Comparison of ENCODE assay signal across 8 cellular contexts in the genomic region with DNA sequence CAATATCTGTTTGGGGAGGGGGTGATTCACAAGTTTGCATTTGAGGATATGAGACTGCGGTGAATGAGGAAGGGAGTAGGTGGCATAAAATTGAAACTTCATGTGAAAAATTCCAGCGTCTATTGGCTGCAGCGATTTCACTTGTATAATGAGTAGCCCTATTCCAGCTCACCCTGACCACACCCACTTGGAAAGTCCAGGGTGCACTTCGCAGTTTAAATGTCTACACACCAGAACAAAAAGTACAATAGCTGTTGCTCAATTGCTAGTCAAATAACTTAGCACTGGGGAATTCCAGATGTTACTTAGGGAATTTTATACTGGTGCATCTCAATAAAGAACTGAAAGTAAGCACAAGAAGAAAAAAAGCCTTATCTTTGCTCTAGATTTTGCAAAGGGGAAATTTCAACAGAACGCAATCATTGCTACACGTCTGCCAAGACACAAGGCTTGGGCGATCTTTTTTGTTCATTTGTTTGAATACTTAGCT. TPM values are rescaled to one million over a fixed set of nuclear protein-coding genes. Genes with fewer than 3 reads are reported as not detected.
DNase-seq lines count a peak whose midpoint lies in the region; ATAC-seq, FAIRE-seq and TF ChIP-seq lines count a peak whose summit lies in the region.

No MANE protein-coding gene starts in this region.

- 0 out of 2 replicates have a peak, but pooled peaks cover 3% of the 10 kb centered on the region for H3F3A ChIP-seq in SU-DHL-6 (ENCODE audit: insufficient read depth)

- H3K4me1 ChIP-seq in tibial nerve, result peaks cover 0 to 81% (median 41%) of the 10 kb centered on the region in 4 donors

- H3K9me3 Mint-ChIP-seq in naive thymus-derived CD8-positive, alpha-beta T cell, result no peaks in the 10 kb centered on the region

- no peaks in the 10 kb centered on the region for H3K9me3 ChIP-seq in SU-DHL-6 (ENCODE audit: insufficient read depth, low read length)
- H3K9me3 ChIP-seq in tibial nerve, result no peaks in the 10 kb centered on the region

- peak; percentile 93 for TF ChIP-seq EP300 in tibial nerve (IDR thresholded peaks at IDR 0.05)

- peaks cover 42 to 92% (median 71%) of the 10 kb centered on the region in 4 donors for H3K4me1 Mint-ChIP-seq in naive thymus-derived CD8-positive, alpha-beta T cell

- peak overlapping the region; percentile 29 to 99 (median 82) for H3K27ac Mint-ChIP-seq in naive thymus-derived CD8-positive, alpha-beta T cell

- no peak overlapping the region for H3K9ac ChIP-seq in SU-DHL-6 (ENCODE audit: low read length)

- in situ Hi-C loops in GM13977 (cut with MboI; ENCODE audit: low pct_unique_long_range_greater_than_20kb, low sequenced_read_pairs, unreplicated experiment), result no loop called here

- H3K9me2 ChIP-seq in SU-DHL-6 (replicated peaks; ENCODE audit: insufficient read depth, low read length), result no peaks in the 10 kb centered on the region

- peak overlapping the region; percentile 29 to 98 (median 94) for H3K4me3 Mint-ChIP-seq in naive thymus-derived CD8-positive, alpha-beta T cell

- 7 to 14% methylated on average over 7 of the region's 7 CpGs for WGBS in tibial nerve, 2 donors

- H3K36me3 ChIP-seq in SU-DHL-6 (ENCODE audit: low read length), result peaks cover 20% of the 10 kb centered on the region
- peaks cover 3 to 43% (median 16%) of the 10 kb centered on the region in 3 donors for H3K36me3 ChIP-seq in tibial nerve

- H3K27me3 Mint-ChIP-seq in naive thymus-derived CD8-positive, alpha-beta T cell, result no peaks in the 10 kb centered on the region

- H3K27me3 ChIP-seq in SU-DHL-6 (ENCODE audit: low read length) (no peaks in the 10 kb centered on the region), tibial nerve (no peaks in the 10 kb centered on the region)

- H3K79me2 ChIP-seq in SU-DHL-6 (ENCODE audit: insufficient read depth, low read length), result peaks cover 17% of the 10 kb centered on the region

- ATAC-seq in HG02870 (IDR thresholded peaks at IDR 0.05; ENCODE audit: unreplicated experiment), result peak; percentile 56
- ATAC-seq in naive thymus-derived CD8-positive, alpha-beta T cell, result peak; percentile 4 to 6
- ATAC-seq in HG02884 (IDR thresholded peaks at IDR 0.05; ENCODE audit: unreplicated experiment), result no peak

- no peaks in the 10 kb centered on the region; the same call in 1 of the 2 replicates for H4K20me1 ChIP-seq in SU-DHL-6 (ENCODE audit: low read depth, low read length)

- TF ChIP-seq CTCF in GM13977 (IDR thresholded peaks at IDR 0.05; ENCODE audit: extremely low read depth, insufficient read depth, missing control alignments) (no peak), SU-DHL-6 (IDR thresholded peaks at IDR 0.05; ENCODE audit: insufficient read depth, low read length, poor library complexity, severe bottlenecking) (no peak), tibial nerve (IDR thresholded peaks at IDR 0.05) (peak in 1 of 5 experiments; percentile 17)

- POLR2A ChIA-PET in naive thymus-derived CD8-positive, alpha-beta T cell (lab: Charles Lee), result no interaction called here

- DNase-seq in GM13977 (ENCODE audit: low spot score) (peak; percentile 64), tibial nerve (ENCODE audit: low spot score in 2 of 2) (peak; percentile 37 to 85), Kasumi-1 (lab: John Stamatoyannopoulos, UW) (no peak)
- peak in 6 of 10 donors; percentile 23 to 46 (median 35) for DNase-seq in naive thymus-derived CD8-positive, alpha-beta T cell

- peak overlapping the region; percentile 42 for H3K4me2 ChIP-seq in SU-DHL-6 (ENCODE audit: low read depth, low read length, poor library complexity, severe bottlenecking)

- H3K27ac ChIP-seq in SU-DHL-6 (ENCODE audit: low read depth, low read length) (peak overlapping the region; percentile 35; the same call in 1 of the 2 replicates), tibial nerve (peak overlapping the region; percentile 12 to 96 (median 68))

- TF ChIP-seq POLR2A in tibial nerve (IDR thresholded peaks at IDR 0.05), result peak; percentile 6 to 15

- peak; percentile 24 for FAIRE-seq in colon (lab: Jason Lieb, UNC)

- H2AFZ ChIP-seq in SU-DHL-6 (ENCODE audit: low read depth, low read length, severe bottlenecking), result no peak overlapping the region

- peaks cover 15 to 79% (median 65%) of the 10 kb centered on the region in 3 donors for H3K36me3 Mint-ChIP-seq in naive thymus-derived CD8-positive, alpha-beta T cell

- H3K4me3 ChIP-seq in SU-DHL-6 (ENCODE audit: insufficient read depth, low read length, poor library complexity, severe bottlenecking) (no peak overlapping the region), tibial nerve (peak overlapping the region in 2 of 4 donors; percentile 16 to 23)

RNA-seq across cellular contexts. Expression of a gene that starts 6.3 kb away (rescaled TPM):
- 100 to 1,000 TPM; 108 to 114 TPM for total RNA-seq in naive thymus-derived CD8-positive, alpha-beta T cell
- 100 to 1,000 TPM in 1 of 3 donors, 10 to 100 TPM in 2; 61.5 to 139 (median 84.3) TPM for polyA plus RNA-seq in naive thymus-derived CD8-positive, alpha-beta T cell
- total RNA-seq in tibial nerve, result 10 to 100 TPM; 21.6 to 48.4 (median 32.8) TPM

Comparison
In these comparisons a context has a peak if more than half of its experiments do, and no peak if none do; other contexts are left out.
1. DNase-seq: peak in GM13977 (single experiment), naive thymus-derived CD8-positive, alpha-beta T cell (6 of 10) and tibial nerve (2 of 2); none in Kasumi-1 (0 of 2).